8 cellular contexts compared by ENCODE assay signal in genomic region chr22:31083923-31084810, GRCh38. TPM values are rescaled to one million over a fixed set of nuclear protein-coding genes. Genes with fewer than 3 reads are reported as not detected.
DNase-seq lines count a peak whose midpoint lies in the region; ATAC-seq and TF ChIP-seq lines count a peak whose summit lies in the region.

No MANE protein-coding gene starts in this region.

- H3K4me3 Mint-ChIP-seq in GM23338: peak overlapping the region; percentile 94
- H3K4me3 Mint-ChIP-seq in activated CD4-positive, alpha-beta memory T cell treated with anti-CD3 and anti-CD28 coated beads for 36 hours: peak overlapping the region; percentile 83

- WGBS in heart right ventricle, 2 donors: 12 to 13% methylated on average over 18 of the region's 18 CpGs

- H3K9me3 ChIP-seq in A673 (ENCODE audit: low read depth, low read length, poor library complexity, severe bottlenecking) (no peaks in the 10 kb centered on the region), heart right ventricle (no peaks in the 10 kb centered on the region), skeletal muscle satellite cell (replicated peaks; ENCODE audit: low read length) (no peaks in the 10 kb centered on the region)

- no peaks in the 10 kb centered on the region for H3K9me3 Mint-ChIP-seq in GM23338
- H3K9me3 Mint-ChIP-seq in activated CD4-positive, alpha-beta memory T cell treated with anti-CD3 and anti-CD28 coated beads for 36 hours: no peaks in the 10 kb centered on the region

- peak overlapping the region; percentile 63; the same call in 1 of the 2 replicates for H2AFZ ChIP-seq in GM23338

- H3K79me2 ChIP-seq in GM23338 (replicated peaks; ENCODE audit: insufficient read depth): peaks cover 12% of the 10 kb centered on the region

- TF ChIP-seq CTCF in A673 (conservative IDR thresholded peaks at IDR 0.05; ENCODE audit: low read depth, low read length): no peak
- no peak for TF ChIP-seq CTCF in GM23338 (conservative IDR thresholded peaks at IDR 0.05; ENCODE audit: low read depth in 2 of 2)
- TF ChIP-seq CTCF in heart right ventricle (IDR thresholded peaks at IDR 0.05): no peak

- H4K20me1 ChIP-seq in GM23338 (replicated peaks; ENCODE audit: insufficient read depth): peaks cover 4% of the 10 kb centered on the region; the same call in 1 of the 2 replicates

- POLR2A ChIA-PET in A673 (lab: Charles Lee; ENCODE audit: low non-redundant PET): interaction anchor here (0.6 kb wide), 1 partner anchor 1385 kb away, joined by 3 read pairs; no protein-coding TSS in a partner anchor
- POLR2A ChIA-PET in activated CD4-positive, alpha-beta memory T cell treated with anti-CD3 and anti-CD28 coated beads for 36 hours (lab: Charles Lee): interaction anchor here (0.6 to 4.7 kb wide), 10 partner anchors 9 to 262 kb away, joined by 3 to 28 read pairs (median 4); partner anchors contain the start of genes LIMK2, MORC2, PATZ1 and TUG1

- H3K4me1 ChIP-seq in A673 (ENCODE audit: insufficient read depth, low read length, poor library complexity, severe bottlenecking) (peaks cover 18% of the 10 kb centered on the region), GM23338 (ENCODE audit: insufficient read depth) (peaks cover 21% of the 10 kb centered on the region), heart right ventricle (peaks cover 14 to 79% (median 52%) of the 10 kb centered on the region in 9 donors), skeletal muscle satellite cell (ENCODE audit: control insufficient read depth, insufficient read depth, low read length) (peaks cover 52% of the 10 kb centered on the region)

- CTCF ChIA-PET in A673 (lab: Charles Lee): interaction anchor here (0.5 to 1.4 kb wide), 5 partner anchors 23 to 1308 kb away, joined by 3 to 12 read pairs (median 5); partner anchors contain the start of gene SELENOM
- CTCF ChIA-PET in activated CD4-positive, alpha-beta memory T cell treated with anti-CD3 and anti-CD28 coated beads for 36 hours (lab: Charles Lee): interaction anchor here (0.7 to 3.8 kb wide), 27 partner anchors 9 to 769 kb away, joined by 3 to 27 read pairs (median 4); partner anchors contain the start of genes LIMK2, MORC2, PIK3IP1 and SELENOM

- peak overlapping the region; percentile 95 for H3K9ac ChIP-seq in skeletal muscle satellite cell (ENCODE audit: low read depth, low read length)

- DNase-seq in A673 (ENCODE audit: low spot score) (no peak), GM23338 (ENCODE audit: low spot score) (no peak), heart right ventricle (peak in 1 of 2 donors; percentile 13), NCI-H1417 (lab: John Stamatoyannopoulos, UW) (no peak), OCI-M2 (lab: John Stamatoyannopoulos, UW; ENCODE audit: unreplicated experiment) (no peak)
- no peak for DNase-seq in activated CD4-positive, alpha-beta memory T cell treated with anti-CD3 and anti-CD28 coated beads for 36 hours

- BruUV-seq in A673 (replicated peaks; lab: Mats Ljungman, UMichigan): TSS peak; percentile 69

- H3K27me3 ChIP-seq in A673 (replicated peaks; ENCODE audit: insufficient read depth, low read depth, low read length, poor library complexity) (no peaks in the 10 kb centered on the region), GM23338 (ENCODE audit: insufficient read depth) (peaks cover 9% of the 10 kb centered on the region), heart right ventricle (no peaks in the 10 kb centered on the region), skeletal muscle satellite cell (ENCODE audit: control insufficient read depth, insufficient read depth, low read length) (no peaks in the 10 kb centered on the region)

- no peaks in the 10 kb centered on the region; the same call in 2 of the 3 replicates for H3K36me3 Mint-ChIP-seq in GM23338 (ENCODE audit: low read depth)
- H3K36me3 Mint-ChIP-seq in activated CD4-positive, alpha-beta memory T cell treated with anti-CD3 and anti-CD28 coated beads for 36 hours: no peaks in the 10 kb centered on the region

- intact Hi-C loops in A673 (cut with micrococcal nuclease; ENCODE audit: unreplicated experiment): loop anchor here (2.0 to 5.0 kb wide), 4 partner anchors 65 to 322 kb away; partner anchors contain the start of genes MORC2 and TUG1
- intact Hi-C loops in activated CD4-positive, alpha-beta memory T cell treated with anti-CD3 and anti-CD28 coated beads for 36 hours (cut with micrococcal nuclease): loop anchor here (1.0 to 10.0 kb wide), 9 partner anchors 23 to 492 kb away; partner anchors contain the start of genes LIMK2, MORC2, PES1 and RNF185
- intact Hi-C loops in heart right ventricle (cut with DNase I): loop anchor here in 9 of 10 donors (1.0 to 10.0 kb wide), 9 partner anchors 37 to 151 kb away; partner anchors contain the start of genes MORC2 (in 7 of the 9) and TUG1 (in 7 of the 9)

- peak overlapping the region; percentile 91 for H3K27ac Mint-ChIP-seq in GM23338
- peak overlapping the region; percentile 35 for H3K27ac Mint-ChIP-seq in activated CD4-positive, alpha-beta memory T cell treated with anti-CD3 and anti-CD28 coated beads for 36 hours

- H3F3A ChIP-seq in GM23338 (replicated peaks; ENCODE audit: low read depth): peaks cover 7% of the 10 kb centered on the region; the same call in 1 of the 2 replicates

- peaks cover 36% of the 10 kb centered on the region for H3K4me1 Mint-ChIP-seq in GM23338
- H3K4me1 Mint-ChIP-seq in activated CD4-positive, alpha-beta memory T cell treated with anti-CD3 and anti-CD28 coated beads for 36 hours (ENCODE audit: low read depth): peaks cover 30% of the 10 kb centered on the region

- peak overlapping the region; percentile 66 for H3K4me3 ChIP-seq in A673 (ENCODE audit: low read depth, low read length, poor library complexity, severe bottlenecking)
- H3K4me3 ChIP-seq in GM23338: peak overlapping the region; percentile 96
- H3K4me3 ChIP-seq in heart right ventricle: peak overlapping the region; percentile 46 to 91 (median 74)
- peak overlapping the region; percentile 86 for H3K4me3 ChIP-seq in skeletal muscle satellite cell (ENCODE audit: low read length)

- H3K27ac ChIP-seq in A673 (ENCODE audit: low read depth, low read length, poor library complexity, severe bottlenecking): peak overlapping the region; percentile 93
- peak overlapping the region; percentile 97; the same call in 1 of the 2 replicates for H3K27ac ChIP-seq in GM23338 (ENCODE audit: low read depth)
- H3K27ac ChIP-seq in heart right ventricle: peak overlapping the region; percentile 87 to 98 (median 96)

- peak overlapping the region; percentile 100 for H3K4me2 ChIP-seq in GM23338
- peak overlapping the region; percentile 99 for H3K4me2 ChIP-seq in skeletal muscle satellite cell (ENCODE audit: low read length)

- H3K36me3 ChIP-seq in A673 (ENCODE audit: insufficient read depth, low read length, poor library complexity, severe bottlenecking) (peaks cover 3% of the 10 kb centered on the region), GM23338 (ENCODE audit: insufficient read depth) (no peaks in the 10 kb centered on the region), heart right ventricle (peaks cover 0 to 50% (median 14%) of the 10 kb centered on the region in 9 donors), skeletal muscle satellite cell (ENCODE audit: insufficient read depth, low read length) (peaks cover 50% of the 10 kb centered on the region)

- no peaks in the 10 kb centered on the region for H3K9me2 ChIP-seq in GM23338 (ENCODE audit: insufficient read depth)

- H3K27me3 Mint-ChIP-seq in GM23338 (ENCODE audit: insufficient read depth, low read depth, poor library complexity): peaks cover 29% of the 10 kb centered on the region
- no peaks in the 10 kb centered on the region for H3K27me3 Mint-ChIP-seq in activated CD4-positive, alpha-beta memory T cell treated with anti-CD3 and anti-CD28 coated beads for 36 hours

- ATAC-seq in GM23338 (peak; percentile 0; the same call in 2 of the 3 replicates), heart right ventricle (no peak), GM19328 (IDR thresholded peaks at IDR 0.05; ENCODE audit: unreplicated experiment) (no peak)

RNA-seq across cellular contexts. Expression of gene SMTN, which starts 3.0 kb away (rescaled TPM):
- 40.0 and 43.7 TPM in 2 replicates for total RNA-seq in A673 (2021)
- 16.3 and 27.4 TPM in 2 replicates for total RNA-seq in GM23338 (2014; rRNA removed; shearing (Covaris generic))
- 32.2 and 34.0 TPM in 2 replicates for polyA plus RNA-seq in GM23338 (2016; fragmentation: Nextera tagmentation; extraction: Ambion mirVana)
- 10 to 100 TPM; 55.1 to 57.4 TPM for total RNA-seq in activated CD4-positive, alpha-beta memory T cell treated with anti-CD3 and anti-CD28 coated beads for 36 hours
- 100 to 1,000 TPM; 146 to 290 (median 204) TPM for total RNA-seq in heart right ventricle
- polyA plus RNA-seq in heart right ventricle: 100 to 1,000 TPM in 1 of 2 donors, 10 to 100 TPM in 1; 64.2 to 398 TPM
- 175 and 203 TPM in 2 replicates for total RNA-seq in skeletal muscle satellite cell (2012; rRNA removed)

RNA-seq across cellular contexts. Expression of gene SELENOM, which starts 23.2 kb away (rescaled TPM):
- 3.2 and 5.0 TPM in 2 replicates for total RNA-seq in A673 (2021)
- total RNA-seq in GM23338 (2014; rRNA removed; shearing (Covaris generic)): 44.9 and 67.6 TPM in 2 replicates
- 49.7 and 50.8 TPM in 2 replicates for polyA plus RNA-seq in GM23338 (2016; fragmentation: Nextera tagmentation; extraction: Ambion mirVana)
- total RNA-seq in activated CD4-positive, alpha-beta memory T cell treated with anti-CD3 and anti-CD28 coated beads for 36 hours: 10 to 100 TPM; 14.1 to 14.3 TPM
- total RNA-seq in heart right ventricle: 10 to 100 TPM; 21.5 to 73.9 (median 45.3) TPM
- 100 to 1,000 TPM; 122 to 134 TPM for polyA plus RNA-seq in heart right ventricle
- 128 and 200 TPM in 2 replicates for total RNA-seq in skeletal muscle satellite cell (2012; rRNA removed)

RNA-seq across cellular contexts. Expression of gene INPP5J, which starts 38.6 kb away (rescaled TPM):
- 4.6 and 4.8 TPM in 2 replicates for total RNA-seq in A673 (2021)
- 11.2 and 14.5 TPM in 2 replicates for total RNA-seq in GM23338 (2014; rRNA removed; shearing (Covaris generic))
- polyA plus RNA-seq in GM23338 (2016; fragmentation: Nextera tagmentation; extraction: Ambion mirVana): 4.8 and 5.3 TPM in 2 replicates
- total RNA-seq in activated CD4-positive, alpha-beta memory T cell treated with anti-CD3 and anti-CD28 coated beads for 36 hours: under 1 TPM in 1 of 2 experiments, not detected in 1; 0.14 TPM
- 10 to 100 TPM; 15.2 to 31.7 (median 19.3) TPM for total RNA-seq in heart right ventricle
- polyA plus RNA-seq in heart right ventricle: 10 to 100 TPM in 1 of 2 donors, 1 to 10 TPM in 1; 7.9 to 14.0 TPM
- total RNA-seq in skeletal muscle satellite cell (2012; rRNA removed): 0.22 and 0.51 TPM in 2 replicates

RNA-seq across cellular contexts. Expression of gene PLA2G3, which starts 56.1 kb away (rescaled TPM):
- total RNA-seq in A673 (2021): 20.4 and 21.5 TPM in 2 replicates
- total RNA-seq in GM23338 (2014; rRNA removed; shearing (Covaris generic)): 31.0 and 34.5 TPM in 2 replicates
- polyA plus RNA-seq in GM23338 (2016; fragmentation: Nextera tagmentation; extraction: Ambion mirVana): 15.3 and 18.0 TPM in 2 replicates
- not detected for total RNA-seq in activated CD4-positive, alpha-beta memory T cell treated with anti-CD3 and anti-CD28 coated beads for 36 hours
- total RNA-seq in heart right ventricle: not detected
- polyA plus RNA-seq in heart right ventricle: under 1 TPM in 1 of 2 donors, not detected in 1; 0.01 TPM
- 0.25 TPM in 1 of 2 replicates, not detected in the other for total RNA-seq in skeletal muscle satellite cell (2012; rRNA removed)
